ENCODE assay signal across 22 cellular contexts in the genomic region with DNA sequence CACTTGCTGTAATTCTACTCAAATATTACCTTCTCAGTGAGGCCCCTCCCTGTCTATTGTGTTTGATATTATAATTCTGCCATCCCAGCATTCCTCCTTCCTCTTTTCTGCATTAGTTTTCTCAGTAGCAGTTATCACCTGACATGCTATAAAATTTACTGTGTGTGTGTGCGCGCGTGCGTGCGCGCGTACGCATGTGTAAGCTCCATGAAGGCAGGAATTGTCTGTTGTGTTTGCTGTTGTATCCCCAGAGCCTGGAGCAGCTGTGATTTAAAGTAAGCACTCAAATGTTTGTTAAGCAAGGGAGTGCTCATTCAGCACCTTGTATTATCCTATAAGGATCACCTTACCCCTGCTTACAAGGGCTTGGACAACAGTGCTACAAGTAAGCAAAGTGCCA. TPM values are rescaled to one million over a fixed set of nuclear protein-coding genes. Genes with fewer than 3 reads are reported as not detected.
DNase-seq lines count a peak whose midpoint lies in the region; ATAC-seq, FAIRE-seq and TF ChIP-seq lines count a peak whose summit lies in the region.
"Had no signal": no experiment of that assay in that cellular context is flagged by ENCODE, and none has a peak within 500 bp of the region (broad histone marks: within the 10 kb centered on the region; RNA-seq: fewer than 3 reads in every experiment).

No MANE protein-coding gene starts in this region.

- TF ChIP-seq CTCF in astrocyte (IDR thresholded peaks at IDR 0.05; ENCODE audit: insufficient read depth, low read depth, low read length) (no peak), esophagus squamous epithelium (IDR thresholded peaks at IDR 0.05) (no peak), D721Med (IDR thresholded peaks at IDR 0.05; ENCODE audit: insufficient read depth, missing control alignments) (no peak), GM10248 (IDR thresholded peaks at IDR 0.05; ENCODE audit: control extremely low read depth, extremely low read depth, low read depth, missing control alignments) (no peak)

- H3K4me3 ChIP-seq in astrocyte (ENCODE audit: insufficient read depth, low read depth, low read length), result no peak overlapping the region
- no peak overlapping the region for H3K4me3 ChIP-seq in esophagus squamous epithelium
- H3K4me3 ChIP-seq: BLaER1, GM23248 had no signal

- H3K36me3 Mint-ChIP-seq in T-helper 17 cell (ENCODE audit: low read depth), result peaks cover 2% of the 10 kb centered on the region
- H3K36me3 Mint-ChIP-seq in astrocyte (ENCODE audit: low read depth, unreplicated experiment), result peaks cover 23% of the 10 kb centered on the region

- CTCF ChIA-PET in GM10248 (lab: Yijun Ruan, JAX), result interaction anchor here (1.4 to 3.5 kb wide), 3 partner anchors 9 to 32 kb away, joined by 3 to 24 read pairs (median 12); a partner anchor contains a TSS

- no peaks in the 10 kb centered on the region for H3K27me3 ChIP-seq in astrocyte (ENCODE audit: insufficient read depth, low read length)
- no peaks in the 10 kb centered on the region for H3K27me3 ChIP-seq in esophagus squamous epithelium
- H3K27me3 ChIP-seq: BLaER1 had no signal

- H3K79me2 ChIP-seq in astrocyte (ENCODE audit: insufficient read depth, low read length), result no peaks in the 10 kb centered on the region

- H3K27me3 Mint-ChIP-seq in T-helper 17 cell (no peaks in the 10 kb centered on the region), astrocyte (ENCODE audit: low read depth, unreplicated experiment) (no peaks in the 10 kb centered on the region)
- H3K27me3 Mint-ChIP-seq: B cell; CD4-positive, CD25-positive, alpha-beta regulatory T cell had no signal

- H4K20me1 ChIP-seq in astrocyte (ENCODE audit: insufficient read depth, low read length), result no peaks in the 10 kb centered on the region
- H4K20me1 ChIP-seq: BLaER1 had no signal

- peak overlapping the region; percentile 1 for H3K27ac Mint-ChIP-seq in T-helper 17 cell
- peak overlapping the region; percentile 20 for H3K27ac Mint-ChIP-seq in astrocyte (ENCODE audit: unreplicated experiment)
- H3K27ac Mint-ChIP-seq: B cell; CD8-positive, alpha-beta T cell had no signal

- H2AFZ ChIP-seq in astrocyte (ENCODE audit: low read depth, low read length), result no peak overlapping the region
- H2AFZ ChIP-seq: GM23248 had no signal

- H3K36me3 ChIP-seq in astrocyte (ENCODE audit: insufficient read depth, low read length) (no peaks in the 10 kb centered on the region), esophagus squamous epithelium (peaks cover 0 to 11% (median 0%) of the 10 kb centered on the region in 3 donors)

- no peak overlapping the region for H3K9ac ChIP-seq in astrocyte (ENCODE audit: low read length)
- H3K9ac ChIP-seq: BLaER1, GM23248 had no signal

- H3K9me3 ChIP-seq in T-helper 17 cell (ENCODE audit: control insufficient read depth, low read length, poor library complexity, severe bottlenecking) (no peaks in the 10 kb centered on the region), astrocyte (ENCODE audit: insufficient read depth, low read depth, low read length) (no peaks in the 10 kb centered on the region), esophagus squamous epithelium (no peaks in the 10 kb centered on the region)
- H3K9me3 ChIP-seq: Caco-2 had no signal

- H3K4me3 Mint-ChIP-seq in T-helper 17 cell (no peak overlapping the region), astrocyte (ENCODE audit: unreplicated experiment) (no peak overlapping the region)
- H3K4me3 Mint-ChIP-seq: B cell; CD4-positive, CD25-positive, alpha-beta regulatory T cell; CD8-positive, alpha-beta T cell had no signal

- H3K27ac ChIP-seq in astrocyte (ENCODE audit: low read depth, low read length) (no peak overlapping the region), esophagus squamous epithelium (peak overlapping the region in 3 of 4 donors; percentile 0 to 58 (median 29))
- H3K27ac ChIP-seq: BLaER1, C4-2B, GM23248 had no signal

- H3K4me1 ChIP-seq in astrocyte (ENCODE audit: insufficient read depth, low read length) (peaks cover 25% of the 10 kb centered on the region), esophagus squamous epithelium (peaks cover 33 to 76% (median 41%) of the 10 kb centered on the region in 3 donors)

- 42 to 91% methylated on average over 2 to 8 of the region's 8 CpGs for WGBS in esophagus squamous epithelium, 2 donors

- no peak for TF ChIP-seq POLR2A in esophagus squamous epithelium (IDR thresholded peaks at IDR 0.05)

- no peak overlapping the region for H3K4me2 ChIP-seq in astrocyte (ENCODE audit: low read length)
- H3K4me2 ChIP-seq: BLaER1 had no signal

- H3K9me3 Mint-ChIP-seq in astrocyte (ENCODE audit: unreplicated experiment), result no peaks in the 10 kb centered on the region
- H3K9me3 Mint-ChIP-seq: CD8-positive, alpha-beta T cell had no signal

- intact Hi-C loops in esophagus squamous epithelium (cut with DNase I), result no loop called here

- POLR2A ChIA-PET in GM10248 (lab: Yijun Ruan, JAX), result no interaction called here

- H3K4me1 Mint-ChIP-seq in T-helper 17 cell (peaks cover 7% of the 10 kb centered on the region), astrocyte (ENCODE audit: low read depth, unreplicated experiment) (peaks cover 11% of the 10 kb centered on the region)

- DNase-seq in T-helper 17 cell (no peak), astrocyte (ENCODE audit: low read depth) (no peak), esophagus squamous epithelium (lab: John Stamatoyannopoulos, UW) (no peak), D721Med (ENCODE audit: insufficient read length, low spot score) (no peak), GM10248 (ENCODE audit: extremely low spot score) (no peak)
- DNase-seq: Caco-2; CD4-positive, CD25-positive, alpha-beta regulatory T cell; CD8-positive, alpha-beta T cell; DMS 273 treated with DMSO at 0.1 percent for 48 hours; DMS79; EL; GDM1; GM23248; H7; HCEC 1CT had no signal

- ATAC-seq in T-helper 17 cell, result no peak
- ATAC-seq in GM19463 (IDR thresholded peaks at IDR 0.05; ENCODE audit: unreplicated experiment), result no peak
- ATAC-seq: CD8-positive, alpha-beta T cell had no signal

- FAIRE-seq in astrocyte (lab: Jason Lieb, UNC) (no peak), D721Med (lab: Jason Lieb, UNC) (no peak)
- FAIRE-seq: GM12891, GM18507, H1 had no signal

RNA-seq across cellular contexts. Expression of a gene that starts 8.6 kb away (rescaled TPM):
- 1 to 10 TPM; 1.8 to 2.6 TPM for total RNA-seq in T-helper 17 cell
- total RNA-seq in astrocyte, result 39.5 and 43.8 TPM in 2 replicates
- 10 to 100 TPM in 3 of 4 donors, 1 to 10 TPM in 1; 9.9 to 28.1 (median 18.4) TPM for total RNA-seq in esophagus squamous epithelium

RNA-seq across cellular contexts. Expression of a gene that starts 41.1 kb away (rescaled TPM):
- 10 to 100 TPM; 49.7 to 58.8 TPM for total RNA-seq in T-helper 17 cell
- total RNA-seq in astrocyte, result 128 and 130 TPM in 2 replicates
- 100 to 1,000 TPM; 136 to 276 (median 179) TPM for total RNA-seq in esophagus squamous epithelium
